In genomic region chr19:46745521-46746280, GRCh38 we compare ENCODE assay signal across 8 cellular contexts. TPM values are rescaled to one million over a fixed set of nuclear protein-coding genes. Genes with fewer than 3 reads are reported as not detected.
DNase-seq lines count a peak whose midpoint lies in the region; ATAC-seq and TF ChIP-seq lines count a peak whose summit lies in the region.

Gene FKRP (plus strand): TSS chr19:46746057. CDS start chr19:46755451, 9,394 bp downstream.

- peak within 1 kb of the TSS; percentile 80 to 89 for H3K4me3 ChIP-seq in foreskin fibroblast (ENCODE audit: low read depth in 1 of 2, low read length in 2 of 2)
- H3K4me3 ChIP-seq in neutrophil (ENCODE audit: low read depth in 1 of 2, low read length in 1 of 2) = peak within 1 kb of the TSS; percentile 95

- peak; percentile 47 for DNase-seq in NCI-H748 (lab: John Stamatoyannopoulos, UW; ENCODE audit: unreplicated experiment)
- DNase-seq in NCI-H748 treated with DMSO at 0.1 percent for 48 hours (lab: John Stamatoyannopoulos, UW) = no peak
- peak; percentile 20 for DNase-seq in activated T-cell treated with anti-CD3 and anti-CD28 coated beads, Interleukin-2, amount 50 U/mL, for 4 hours
- DNase-seq in foreskin fibroblast = peak in 1 of 2 donors; percentile 49
- DNase-seq in NCI-H2171 (lab: John Stamatoyannopoulos, UW) = no peak
- no peak for DNase-seq in OCI-M2 (lab: John Stamatoyannopoulos, UW; ENCODE audit: unreplicated experiment)

- no peaks in the 10 kb centered on the region for H3K9me3 Mint-ChIP-seq in activated T-cell treated with anti-CD3 and anti-CD28 coated beads, Interleukin-2, amount 50 U/mL, for 4 hours

- peaks cover 59% of the 10 kb centered on the region for H3K4me1 Mint-ChIP-seq in activated T-cell treated with anti-CD3 and anti-CD28 coated beads, Interleukin-2, amount 50 U/mL, for 4 hours (ENCODE audit: low read depth)

- peaks cover 33 to 35% of the 10 kb centered on the region in 2 experiments for H3K4me1 ChIP-seq in neutrophil (ENCODE audit: control insufficient read depth in 1 of 2, insufficient read depth in 1 of 2, low read depth in 1 of 2, low read length in 1 of 2)

- H3K4me3 Mint-ChIP-seq in activated T-cell treated with anti-CD3 and anti-CD28 coated beads, Interleukin-2, amount 50 U/mL, for 4 hours = peak within 1 kb of the TSS; percentile 94

- H3K36me3 ChIP-seq in neutrophil = peaks cover 17% of the 10 kb centered on the region

- TF ChIP-seq CTCF in foreskin fibroblast (IDR thresholded peaks at IDR 0.05; ENCODE audit: low read depth, low read length) (no peak), neutrophil (IDR thresholded peaks at IDR 0.05) (no peak)

- no peak for TF ChIP-seq RAD21 in Ishikawa (IDR thresholded peaks at IDR 0.05; ENCODE audit: low read depth)

- H3K9me3 ChIP-seq in neutrophil = no peaks in the 10 kb centered on the region

- H3K36me3 Mint-ChIP-seq in activated T-cell treated with anti-CD3 and anti-CD28 coated beads, Interleukin-2, amount 50 U/mL, for 4 hours (ENCODE audit: insufficient read depth) = peaks cover 4% of the 10 kb centered on the region

- ATAC-seq in activated T-cell treated with anti-CD3 and anti-CD28 coated beads, Interleukin-2, amount 50 U/mL, for 4 hours = peak; percentile 80 to 82

- H3K27me3 ChIP-seq in neutrophil = no peaks in the 10 kb centered on the region

- no peak for TF ChIP-seq EP300 in Ishikawa (IDR thresholded peaks at IDR 0.05; ENCODE audit: borderline replicate concordance)

- H3K27me3 Mint-ChIP-seq in activated T-cell treated with anti-CD3 and anti-CD28 coated beads, Interleukin-2, amount 50 U/mL, for 4 hours (ENCODE audit: low read depth) = no peaks in the 10 kb centered on the region

- H3K27ac ChIP-seq in neutrophil = peak within 1 kb of the TSS; percentile 69

TF ChIP-seq in Ishikawa, 13 proteins besides CTCF, POLR2A, EP300 and RAD21:
- TF ChIP-seq YY1 (IDR thresholded peaks at IDR 0.05; ENCODE audit: low read depth) (peak; percentile 93), ZBTB7A (IDR thresholded peaks at IDR 0.05; ENCODE audit: low read depth) (0 out of 2 replicates have a peak, but pooled peaks have one; percentile 26), TAF1 (IDR thresholded peaks at IDR 0.05; ENCODE audit: low read depth) (peak; percentile 82), EGR1 (IDR thresholded peaks at IDR 0.05) (no peak)
TF ChIP-seq in Ishikawa: peak in this region for 3.

RNA-seq across cellular contexts. Expression of gene FKRP, which starts in this region (rescaled TPM):
- 10 to 100 TPM; 26.0 to 31.2 (median 28.9) TPM for total RNA-seq in activated T-cell treated with anti-CD3 and anti-CD28 coated beads, Interleukin-2, amount 50 U/mL, for 4 hours

Comparison
In these comparisons a context has a peak if more than half of its experiments do, and no peak if none do; other contexts are left out.
1. DNase-seq: peak in NCI-H748 (single experiment) and activated T-cell treated with anti-CD3 and anti-CD28 coated beads, Interleukin-2, amount 50 U/mL, for 4 hours (single experiment); none in NCI-H748 treated with DMSO at 0.1 percent for 48 hours (single experiment), NCI-H2171 (single experiment) and OCI-M2 (single experiment).